19 cellular contexts compared by ENCODE assay signal in the genomic region with DNA sequence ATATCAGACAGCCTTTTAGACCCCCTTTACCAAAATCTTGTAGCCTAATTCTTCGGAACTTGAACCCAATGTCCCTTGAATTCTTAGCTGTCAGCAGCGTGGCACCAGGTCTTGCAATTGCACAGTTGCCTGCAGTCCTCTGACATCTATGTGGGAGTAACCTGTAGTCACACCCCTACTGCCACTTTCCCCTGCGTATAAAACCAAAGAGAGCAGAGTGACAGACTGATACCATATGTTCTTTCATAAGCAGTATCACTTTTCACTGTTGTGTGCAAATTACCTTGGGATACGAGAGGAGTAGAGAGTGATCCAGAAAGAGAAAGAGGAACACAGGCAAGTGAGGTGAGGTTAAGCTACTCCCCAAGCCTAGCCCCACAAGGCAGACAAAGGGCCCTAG.
A peak's percentile ranks its signal among the peaks of the same experiment; 100 is the strongest.
DNase-seq lines count a peak whose midpoint lies in the region; ATAC-seq lines count a peak whose summit lies in the region.
"Had no signal": no experiment of that assay in that cellular context is flagged by ENCODE, and none has a peak within 500 bp of the region (broad histone marks: within the 10 kb centered on the region; RNA-seq: fewer than 3 reads in every experiment).

No MANE protein-coding gene starts in this region.

- DNase-seq in NCI-H2107 treated with DMSO at 0.1 percent for 48 hours (lab: John Stamatoyannopoulos, UW; ENCODE audit: unreplicated experiment) (peak; percentile 6), NCI-H2107 (lab: John Stamatoyannopoulos, UW) (no peak), NCI-H2171 (lab: John Stamatoyannopoulos, UW) (peak; percentile 28), left kidney (ENCODE audit: low read depth, low spot score) (peak; percentile 77), NCI-H2081 (lab: John Stamatoyannopoulos, UW) (no peak), head of caudate nucleus (no peak)
- DNase-seq: 8988T; ACHN; AML-193; BE2C; CD4-positive, alpha-beta T cell; CD8-positive, alpha-beta memory T cell; DMS153; DND-41; GM23248; H7; HCEC 1CT had no signal

- ATAC-seq in HG03196 (IDR thresholded peaks at IDR 0.05; ENCODE audit: unreplicated experiment): no peak
- ATAC-seq: A549 had no signal

- intact Hi-C loops in head of caudate nucleus (cut with DNase I): no loop called here

Comparison
In these comparisons a context has a peak if more than half of its experiments do, and no peak if none do; other contexts are left out.
1. DNase-seq: peak in NCI-H2107 treated with DMSO at 0.1 percent for 48 hours (single experiment), NCI-H2171 (single experiment) and left kidney (single experiment); none in NCI-H2107 (single experiment), NCI-H2081 (0 of 2) and head of caudate nucleus (0 of 42).